In the genomic region with DNA sequence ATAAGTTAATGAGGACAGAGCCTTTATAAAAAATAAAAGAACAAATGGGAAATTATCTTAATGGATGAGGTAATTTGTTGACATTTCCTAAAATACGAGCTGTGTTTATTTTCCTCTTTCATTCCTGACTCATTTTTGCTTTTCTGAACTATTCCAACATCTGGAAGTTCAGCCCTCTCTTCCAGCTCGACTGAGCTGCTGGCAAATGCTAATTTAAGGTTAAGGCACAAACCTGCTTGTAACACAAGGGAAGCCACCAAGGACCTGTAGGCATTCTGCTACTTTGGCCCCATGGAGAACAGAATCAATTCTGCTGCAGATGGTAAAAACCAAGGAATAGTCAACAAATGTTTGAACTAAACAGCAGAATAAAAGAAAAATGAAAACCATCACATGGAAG, we compare ENCODE assay signal across 19 cellular contexts.
DNase-seq lines count a peak whose midpoint lies in the region; ATAC-seq, FAIRE-seq and TF ChIP-seq lines count a peak whose summit lies in the region.
"Had no signal": no experiment of that assay in that cellular context is flagged by ENCODE, and none has a peak within 500 bp of the region (broad histone marks: within the 10 kb centered on the region; RNA-seq: fewer than 3 reads in every experiment).

No MANE protein-coding gene starts in this region.

- H3K4me3 ChIP-seq in uterus: no peak overlapping the region
- H3K4me3 ChIP-seq: HAP-1, SK-N-MC had no signal

- POLR2A ChIA-PET in RWPE1 (lab: Yijun Ruan, JAX; ENCODE audit: low non-redundant PET): no interaction called here

- H3K27ac ChIP-seq in uterus (peak overlapping the region; percentile 9 to 41), RWPE1 (no peak overlapping the region)
- H3K27ac ChIP-seq: SK-N-MC had no signal

- H3K4me1 ChIP-seq in uterus: no peaks in the 10 kb centered on the region
- H3K4me1 ChIP-seq: Caco-2 had no signal

- no peaks in the 10 kb centered on the region for H3K9me3 ChIP-seq in uterus
- H3K9me3 ChIP-seq: Caco-2, HAP-1 had no signal

- CTCF ChIA-PET in RWPE1 (lab: Yijun Ruan, JAX): no interaction called here

- H3K36me3 ChIP-seq in uterus: no peaks in the 10 kb centered on the region
- H3K36me3 ChIP-seq: HAP-1 had no signal

- no peak for TF ChIP-seq CTCF in uterus (IDR thresholded peaks at IDR 0.05)
- no peak for TF ChIP-seq CTCF in RWPE1 (conservative IDR thresholded peaks at IDR 0.05; ENCODE audit: low read depth)
- TF ChIP-seq CTCF in GM20000 (IDR thresholded peaks at IDR 0.05; ENCODE audit: extremely low read depth, missing control alignments): no peak

- FAIRE-seq in endometrium (lab: Jason Lieb, UNC): peak; percentile 97
- FAIRE-seq: A204.1, HTR-8/SVneo had no signal

- peak; percentile 51 for ATAC-seq in Right ventricle myocardium superior (ENCODE audit: poor library complexity)
- ATAC-seq in Right ventricle myocardium inferior: no peak

- H3K27me3 ChIP-seq in uterus: no peaks in the 10 kb centered on the region

- TF ChIP-seq POLR2A in uterus (IDR thresholded peaks at IDR 0.05): no peak

- DNase-seq in Right ventricle myocardium superior (no peak), Right ventricle myocardium inferior (ENCODE audit: missing footprints) (no peak), NCI-H1930 (lab: John Stamatoyannopoulos, UW) (peak; percentile 5 to 6), uterus (no peak), anterior cingulate cortex (lab: John Stamatoyannopoulos, UW) (no peak), RWPE1 (ENCODE audit: low spot score) (no peak), GM20000 (ENCODE audit: low spot score) (no peak)
- DNase-seq: Caco-2; CD4-positive, alpha-beta T cell; GF-D8; NCI-H1105 treated with DMSO at 0.1 percent for 48 hours; NCI-H1694; NCI-H2227 treated with DMSO at 0.1 percent for 48 hours; NCI-H510A treated with DMSO at 0.1 percent for 48 hours had no signal

- intact Hi-C loops in Right ventricle myocardium superior (cut with DNase I): no loop called here
- intact Hi-C loops in Right ventricle myocardium inferior (cut with DNase I): no loop called here
- intact Hi-C loops in uterus (cut with DNase I; ENCODE audit: low total_unique reads): no loop called here

Comparison
In these comparisons a context has a peak if more than half of its experiments do, and no peak if none do; other contexts are left out.
1. DNase-seq: peak in NCI-H1930 (2 of 2); none in Right ventricle myocardium superior (single experiment), Right ventricle myocardium inferior (single experiment), uterus (0 of 2), anterior cingulate cortex (0 of 58), RWPE1 (single experiment) and GM20000 (single experiment).